25 cellular contexts compared by ENCODE assay signal in genomic region chr4:102227388-102227787, GRCh38.
"Had no signal": no experiment of that assay in that cellular context is flagged by ENCODE, and none has a peak within 500 bp of the region (broad histone marks: within the 10 kb centered on the region; RNA-seq: fewer than 3 reads in every experiment).

No MANE protein-coding gene starts in this region.

- H3K4me3 ChIP-seq: adrenal gland, body of pancreas, colonic mucosa, gastrocnemius medialis, heart right ventricle, hepatocyte had no signal

- H3K79me2 ChIP-seq: hepatocyte had no signal

- H2AFZ ChIP-seq: hepatocyte had no signal

- H3K27me3 ChIP-seq: adrenal gland, body of pancreas, colonic mucosa, gastrocnemius medialis, heart right ventricle, hepatocyte had no signal

- H3K27ac ChIP-seq: adrenal gland, body of pancreas, colonic mucosa, gastrocnemius medialis, heart right ventricle, hepatocyte, VCaP had no signal

- DNase-seq: activated B cell treated with CpG ODN at 0.5 μM for 24 hours; activated CD4-positive, alpha-beta T cell treated with anti-CD3 and anti-CD28 coated beads for 48 hours; activated CD4-positive, alpha-beta T cell treated with anti-CD3 and anti-CD28 coated beads, Interleukin-2, amount 50 U/mL, for 1 hour; activated CD4-positive, alpha-beta T cell treated with anti-CD3 and anti-CD28 coated beads, Interleukin-2, amount 50 U/mL, for 48 hours; activated CD8-positive, alpha-beta memory T cell treated with anti-CD3 and anti-CD28 coated beads for 24 hours; activated CD8-positive, alpha-beta T cell treated with anti-CD3 and anti-CD28 coated beads for 36 hours; activated effector memory CD4-positive, alpha-beta T cell treated with Interleukin-2 at 50 U/mL for 16 hours; activated gamma-delta T cell treated with Interleukin-2 at 50 U/mL for 16 hours; activated naive CD4-positive, alpha-beta T cell treated with anti-CD3 and anti-CD28 coated beads for 36 hours; activated naive CD8-positive, alpha-beta T cell treated with anti-CD3 and anti-CD28 coated beads for 36 hours; activated naive CD8-positive, alpha-beta T cell treated with anti-CD3 and anti-CD28 coated beads, Interleukin-2, amount 50 U/mL, for 24 hours; activated T-cell treated with anti-CD3 and anti-CD28 coated beads, Interleukin-2, amount 50 U/mL, for 4 hours; adrenal gland; amygdala; aorta; body of pancreas; caudate nucleus; colonic mucosa; effector CD8-positive, alpha-beta T cell; foreskin fibroblast; gastrocnemius medialis; heart right ventricle; T-helper 2 cell had no signal

- H3K36me3 ChIP-seq: adrenal gland, colonic mucosa, gastrocnemius medialis, heart right ventricle had no signal

- H3K9me3 ChIP-seq: adrenal gland, colonic mucosa, gastrocnemius medialis had no signal

- H3K4me2 ChIP-seq: hepatocyte had no signal

- H3K4me1 ChIP-seq: adrenal gland, body of pancreas, colonic mucosa, gastrocnemius medialis, heart right ventricle had no signal
